Comparison of ENCODE assay signal across 16 cellular contexts in the genomic region with DNA sequence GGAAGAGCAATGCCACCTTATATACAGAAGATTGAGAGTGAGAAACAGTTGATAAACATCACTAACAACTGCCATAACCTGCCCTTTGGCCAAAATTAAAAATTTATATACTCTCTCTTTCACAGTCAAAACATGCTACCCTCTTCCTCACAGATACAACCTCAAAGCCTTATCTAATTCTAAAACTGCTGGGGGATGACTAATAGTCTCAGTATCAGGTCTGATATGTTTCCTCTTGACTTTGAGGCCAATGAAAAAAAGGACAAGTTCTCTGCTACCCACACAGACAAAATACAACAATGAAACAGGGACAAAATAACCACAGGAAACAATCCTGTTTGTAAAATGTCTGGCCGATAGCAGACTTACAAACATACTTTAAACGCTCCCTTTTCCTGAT.
"Had no signal": no experiment of that assay in that cellular context is flagged by ENCODE, and none has a peak within 500 bp of the region (broad histone marks: within the 10 kb centered on the region; RNA-seq: fewer than 3 reads in every experiment).

No MANE protein-coding gene starts in this region.

- H3K27me3 ChIP-seq: dorsolateral prefrontal cortex, esophagus muscularis mucosa had no signal

- H3K36me3 ChIP-seq: esophagus muscularis mucosa had no signal

- H3K9me3 ChIP-seq: esophagus muscularis mucosa had no signal

- ATAC-seq: T-cell, WTC11 had no signal

- FAIRE-seq: endometrium had no signal

- H3K4me3 ChIP-seq: dorsolateral prefrontal cortex, esophagus muscularis mucosa had no signal

- H3K4me1 ChIP-seq: esophagus muscularis mucosa had no signal

- DNase-seq: activated CD4-positive, alpha-beta T cell treated with anti-CD3 and anti-CD28 coated beads, Interleukin-2, amount 10 ng/mL, durations not matched to agents 7 days and 5 days; activated effector memory CD4-positive, alpha-beta T cell treated with Interleukin-2 at 50 U/mL for 16 hours; activated T-cell treated with anti-CD3 and anti-CD28 coated beads, Interleukin-2, amount 50 U/mL, for 1 hour; amniotic stem cell; dorsolateral prefrontal cortex; foreskin fibroblast; immature natural killer cell; mammary epithelial cell; nephron progenitor cell; stimulated activated CD4-positive, alpha-beta T cell treated with anti-CD3 and anti-CD28 coated beads, Interleukin-15, amount 100 ng/mL, for 24 hours; stimulated activated CD4-positive, alpha-beta T cell treated with anti-CD3 and anti-CD28 coated beads, Interleukin-4, amount 100 ng/mL, for 24 hours; T-cell; T1000 had no signal

- H3K27ac ChIP-seq: dorsolateral prefrontal cortex, esophagus muscularis mucosa had no signal
